In genomic region chr2:227205701-227206100, GRCh38 we compare ENCODE assay signal across 20 cellular contexts. TPM values are rescaled to one million over a fixed set of nuclear protein-coding genes. Genes with fewer than 3 reads are reported as not detected.
"Had no signal": no experiment of that assay in that cellular context is flagged by ENCODE, and none has a peak within 500 bp of the region (broad histone marks: within the 10 kb centered on the region; RNA-seq: fewer than 3 reads in every experiment).

No MANE protein-coding gene starts in this region.

- H3K4me2 ChIP-seq: PC-9 had no signal

- H3K27ac ChIP-seq: PC-9, Peyer's patch, SJCRH30 had no signal

- H3K4me1 ChIP-seq: Peyer's patch, SJCRH30 had no signal

- DNase-seq: KBM-7, NCI-H1092 treated with DMSO at 0.1 percent for 48 hours, NCI-H1436, NCI-H187, NCI-H2029, NCI-H2081 treated with DMSO at 0.1 percent for 48 hours, NCI-H2171, NCI-H226, NCI-H446, NCI-H510A, OCI-M1, PC-9, Peyer's patch, SHP77 treated with DMSO at 0.1 percent for 48 hours, SJCRH30, T-helper 1 cell had no signal

- H3K27me3 ChIP-seq: Peyer's patch had no signal

- H2AFZ ChIP-seq: PC-9 had no signal

- H3K36me3 ChIP-seq: Peyer's patch, SJCRH30 had no signal

- H3K9me3 ChIP-seq: Peyer's patch, SJCRH30 had no signal

- H3K4me3 ChIP-seq: PC-9, Peyer's patch, SJCRH30 had no signal

- ATAC-seq: Right ventricle myocardium inferior, SK-N-SH treated with all-trans-retinoic acid at 6 μM for 48 hours had no signal

RNA-seq across cellular contexts. Expression of gene COL4A3, which starts 41.3 kb away (rescaled TPM):
- total RNA-seq: HT-29, LHCN-M2 had no signal

RNA-seq across cellular contexts. Expression of gene COL4A4, which starts 41.7 kb away (rescaled TPM):
- total RNA-seq: HT-29, LHCN-M2, SJCRH30 had no signal
